ENCODE assay signal across 13 cellular contexts in genomic region chr2:8378016-8378810, GRCh38.
DNase-seq lines count a peak whose midpoint lies in the region; ATAC-seq lines count a peak whose summit lies in the region.
"Had no signal": no experiment of that assay in that cellular context is flagged by ENCODE, and none has a peak within 500 bp of the region (broad histone marks: within the 10 kb centered on the region; RNA-seq: fewer than 3 reads in every experiment).

No MANE protein-coding gene starts in this region.

- no peak overlapping the region for H3K4ac ChIP-seq in mesendoderm (ENCODE audit: low read depth, low read length)

- ATAC-seq in GM18858 (IDR thresholded peaks at IDR 0.05; ENCODE audit: unreplicated experiment) (peak; percentile 90), GM21786 (IDR thresholded peaks at IDR 0.05; ENCODE audit: unreplicated experiment) (peak; percentile 60), HG03469 (IDR thresholded peaks at IDR 0.05; ENCODE audit: unreplicated experiment) (peak; percentile 61), HG02840 (IDR thresholded peaks at IDR 0.05; ENCODE audit: low FRiP score, unreplicated experiment) (no peak)

- H3K79me1 ChIP-seq in mesendoderm (ENCODE audit: low read length), result no peaks in the 10 kb centered on the region

- H3K9ac ChIP-seq in BLaER1, result no peak overlapping the region
- H3K9ac ChIP-seq in mesendoderm (ENCODE audit: low read length), result no peak overlapping the region

- H2AK5ac ChIP-seq in mesendoderm (ENCODE audit: low read length), result no peak overlapping the region

- H3K27me3 ChIP-seq in BLaER1 (no peaks in the 10 kb centered on the region), mesendoderm (ENCODE audit: insufficient read depth, low read length, poor library complexity) (no peaks in the 10 kb centered on the region)

- H4K20me1 ChIP-seq in BLaER1, result no peaks in the 10 kb centered on the region

- H3K18ac ChIP-seq in mesendoderm (ENCODE audit: low read length), result no peak overlapping the region

- H3K56ac ChIP-seq in mesendoderm (ENCODE audit: low read length), result no peak overlapping the region

- H3K79me2 ChIP-seq in mesendoderm (ENCODE audit: control insufficient read depth, insufficient read depth, low read length), result no peaks in the 10 kb centered on the region

- H2BK5ac ChIP-seq in mesendoderm (ENCODE audit: low read length), result no peak overlapping the region

- H4K5ac ChIP-seq in mesendoderm (ENCODE audit: low read length), result no peak overlapping the region

- no peak overlapping the region for H3K27ac ChIP-seq in BLaER1
- no peak overlapping the region for H3K27ac ChIP-seq in mesendoderm (ENCODE audit: low read depth, low read length)

- H2BK120ac ChIP-seq in mesendoderm (ENCODE audit: low read depth, low read length), result no peak overlapping the region

- H3K23ac ChIP-seq in mesendoderm (ENCODE audit: low read length), result no peak overlapping the region

- no peak overlapping the region for H4K8ac ChIP-seq in mesendoderm (ENCODE audit: low read depth, low read length)

- H3K4me1 ChIP-seq in BLaER1 (peaks cover 52% of the 10 kb centered on the region), mesendoderm (ENCODE audit: control insufficient read depth, low read depth, low read length) (no peaks in the 10 kb centered on the region)

- H3K9me3 ChIP-seq in BLaER1, result no peaks in the 10 kb centered on the region

- H3K36me3 ChIP-seq in BLaER1, result no peaks in the 10 kb centered on the region
- no peaks in the 10 kb centered on the region for H3K36me3 ChIP-seq in mesendoderm (ENCODE audit: control insufficient read depth, insufficient read depth, low read length)

- H3K4me2 ChIP-seq in BLaER1, result peak overlapping the region; percentile 91
- H3K4me2 ChIP-seq in mesendoderm (ENCODE audit: low read length), result no peak overlapping the region

- no CpG with 5 or more reads among the region's 9 CpGs for WGBS in mesendoderm (ENCODE audit: extremely low coverage, insufficient coverage, low lambda C conversion rate)

- H3K4me3 ChIP-seq in BLaER1, result no peak overlapping the region
- no peak overlapping the region for H3K4me3 ChIP-seq in mesendoderm (ENCODE audit: low read length)

- DNase-seq in NOMO-1 treated with DMSO at 0.1 percent for 48 hours (lab: John Stamatoyannopoulos, UW; ENCODE audit: unreplicated experiment), result no peak
- DNase-seq in activated effector memory CD4-positive, alpha-beta T cell treated with anti-CD3 and anti-CD28 coated beads, Interleukin-2, amount 50 U/mL, for 16 hours, result no peak
- DNase-seq in mesendoderm, result no peak
- DNase-seq: activated CD4-positive, CD25-positive, alpha-beta regulatory T cell treated with anti-CD3 and anti-CD28 coated beads, Interleukin-2, amount 50 U/mL, for 72 hours; CD4-positive, CD25-positive, alpha-beta regulatory T cell; NCI-H146; stimulated activated CD4-positive, alpha-beta T cell treated with anti-CD3 and anti-CD28 coated beads, Interleukin-15, amount 100 ng/mL, for 24 hours; substantia nigra had no signal

- no peak overlapping the region for H2BK15ac ChIP-seq in mesendoderm (replicated peaks; ENCODE audit: low read depth)
